In the genomic region with DNA sequence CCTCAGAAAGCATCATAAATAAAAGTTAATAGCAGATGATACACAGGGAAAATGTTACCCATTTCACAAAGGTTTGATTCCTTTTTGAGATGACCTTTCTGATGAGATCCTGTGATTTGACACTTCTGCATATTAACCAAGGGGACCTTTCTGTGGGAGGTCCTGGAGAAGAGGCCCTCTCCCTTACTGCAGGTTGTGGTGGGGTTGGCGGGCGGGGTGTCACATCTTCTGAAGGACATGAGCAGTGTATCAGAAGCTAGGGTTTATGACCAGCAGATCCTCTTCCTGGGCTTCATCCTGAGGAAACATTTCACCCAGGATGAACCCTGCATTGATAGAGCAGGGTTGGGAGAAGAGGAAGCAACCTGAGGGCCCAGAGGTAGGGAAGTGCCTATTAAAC, we compare ENCODE assay signal across 15 cellular contexts. TPM values are rescaled to one million over a fixed set of nuclear protein-coding genes. Genes with fewer than 3 reads are reported as not detected.
DNase-seq lines count a peak whose midpoint lies in the region; ATAC-seq and TF ChIP-seq lines count a peak whose summit lies in the region.
"Had no signal": no experiment of that assay in that cellular context is flagged by ENCODE, and none has a peak within 500 bp of the region (broad histone marks: within the 10 kb centered on the region; RNA-seq: fewer than 3 reads in every experiment).

No MANE protein-coding gene starts in this region.

- peaks cover 39% of the 10 kb centered on the region for H3K36me3 Mint-ChIP-seq in activated CD8-positive, alpha-beta T cell treated with anti-CD3 and anti-CD28 coated beads for 36 hours (ENCODE audit: low read depth)
- peaks cover 41% of the 10 kb centered on the region for H3K36me3 Mint-ChIP-seq in activated CD8-positive, alpha-beta T cell treated with anti-CD3 and anti-CD28 coated beads, Interleukin-2, amount 10 ng/mL, durations not matched to agents 7 days and 5 days (ENCODE audit: low read depth)
- peaks cover 78% of the 10 kb centered on the region for H3K36me3 Mint-ChIP-seq in activated T-helper 2 cell treated with anti-CD3 and anti-CD28 coated beads, Interferon-gamma antibody, Interleukin-2, Interleukin-4, amounts not matched to agents 10 μg/mL and 5 μg/mL and 100 μg/mL, durations not matched to agents 14 hours and 24 hours and 36 hours (ENCODE audit: low read depth)
- H3K36me3 Mint-ChIP-seq in stimulated activated naive B cell treated with anti-CD40 and anti-IgM and Interleukin-4, amounts not matched to agents 10 μg/mL and 1 μg/mL and 100 μg/mL, for 72 hours, result peaks cover 58 to 60% of the 10 kb centered on the region in 2 donors
- H3K36me3 Mint-ChIP-seq in glutamatergic neuron (ENCODE audit: unreplicated experiment), result no peaks in the 10 kb centered on the region

- CTCF ChIA-PET in activated CD8-positive, alpha-beta T cell treated with anti-CD3 and anti-CD28 coated beads for 36 hours (lab: Charles Lee), result no interaction called here
- CTCF ChIA-PET in activated CD8-positive, alpha-beta T cell treated with anti-CD3 and anti-CD28 coated beads, Interleukin-2, amount 10 ng/mL, durations not matched to agents 7 days and 5 days (lab: Charles Lee), result no interaction called here

- H3K9me3 Mint-ChIP-seq in activated CD8-positive, alpha-beta T cell treated with anti-CD3 and anti-CD28 coated beads for 36 hours, result no peaks in the 10 kb centered on the region
- H3K9me3 Mint-ChIP-seq in activated CD8-positive, alpha-beta T cell treated with anti-CD3 and anti-CD28 coated beads, Interleukin-2, amount 10 ng/mL, durations not matched to agents 7 days and 5 days (ENCODE audit: insufficient read depth), result no peaks in the 10 kb centered on the region
- H3K9me3 Mint-ChIP-seq in activated T-helper 2 cell treated with anti-CD3 and anti-CD28 coated beads, Interferon-gamma antibody, Interleukin-2, Interleukin-4, amounts not matched to agents 10 μg/mL and 5 μg/mL and 100 μg/mL, durations not matched to agents 14 hours and 24 hours and 36 hours, result no peaks in the 10 kb centered on the region
- no peaks in the 10 kb centered on the region for H3K9me3 Mint-ChIP-seq in stimulated activated naive B cell treated with anti-CD40 and anti-IgM and Interleukin-4, amounts not matched to agents 10 μg/mL and 1 μg/mL and 100 μg/mL, for 72 hours
- H3K9me3 Mint-ChIP-seq in glutamatergic neuron (ENCODE audit: unreplicated experiment), result no peaks in the 10 kb centered on the region
- H3K9me3 Mint-ChIP-seq: CD8-positive, alpha-beta memory T cell had no signal

- intact Hi-C loops in activated CD8-positive, alpha-beta T cell treated with anti-CD3 and anti-CD28 coated beads for 36 hours (cut with micrococcal nuclease), result no loop called here
- intact Hi-C loops in activated T-helper 2 cell treated with anti-CD3 and anti-CD28 coated beads, Interferon-gamma antibody, Interleukin-2, Interleukin-4, amounts not matched to agents 10 μg/mL and 5 μg/mL and 100 μg/mL, durations not matched to agents 14 hours and 24 hours and 36 hours (cut with micrococcal nuclease), result loop anchor here (2.0 kb wide), 1 partner anchor 25 kb away; no protein-coding TSS in a partner anchor

- peak overlapping the region; percentile 71 for H3K27ac Mint-ChIP-seq in activated CD8-positive, alpha-beta T cell treated with anti-CD3 and anti-CD28 coated beads for 36 hours
- H3K27ac Mint-ChIP-seq in activated CD8-positive, alpha-beta T cell treated with anti-CD3 and anti-CD28 coated beads, Interleukin-2, amount 10 ng/mL, durations not matched to agents 7 days and 5 days, result no peak overlapping the region
- peak overlapping the region; percentile 86 for H3K27ac Mint-ChIP-seq in activated T-helper 2 cell treated with anti-CD3 and anti-CD28 coated beads, Interferon-gamma antibody, Interleukin-2, Interleukin-4, amounts not matched to agents 10 μg/mL and 5 μg/mL and 100 μg/mL, durations not matched to agents 14 hours and 24 hours and 36 hours
- no peak overlapping the region for H3K27ac Mint-ChIP-seq in stimulated activated naive B cell treated with anti-CD40 and anti-IgM and Interleukin-4, amounts not matched to agents 10 μg/mL and 1 μg/mL and 100 μg/mL, for 72 hours
- no peak overlapping the region for H3K27ac Mint-ChIP-seq in glutamatergic neuron (ENCODE audit: unreplicated experiment)

- peaks cover 37% of the 10 kb centered on the region for H3K4me1 Mint-ChIP-seq in activated CD8-positive, alpha-beta T cell treated with anti-CD3 and anti-CD28 coated beads for 36 hours (ENCODE audit: low read depth)
- peaks cover 28% of the 10 kb centered on the region for H3K4me1 Mint-ChIP-seq in activated CD8-positive, alpha-beta T cell treated with anti-CD3 and anti-CD28 coated beads, Interleukin-2, amount 10 ng/mL, durations not matched to agents 7 days and 5 days (ENCODE audit: low read depth)
- peaks cover 47% of the 10 kb centered on the region for H3K4me1 Mint-ChIP-seq in activated T-helper 2 cell treated with anti-CD3 and anti-CD28 coated beads, Interferon-gamma antibody, Interleukin-2, Interleukin-4, amounts not matched to agents 10 μg/mL and 5 μg/mL and 100 μg/mL, durations not matched to agents 14 hours and 24 hours and 36 hours (ENCODE audit: low read depth)
- H3K4me1 Mint-ChIP-seq in stimulated activated naive B cell treated with anti-CD40 and anti-IgM and Interleukin-4, amounts not matched to agents 10 μg/mL and 1 μg/mL and 100 μg/mL, for 72 hours, result peaks cover 9 to 12% of the 10 kb centered on the region in 2 donors
- H3K4me1 Mint-ChIP-seq in glutamatergic neuron (ENCODE audit: low read depth, unreplicated experiment), result peaks cover 6% of the 10 kb centered on the region

- DNase-seq in activated CD8-positive, alpha-beta T cell treated with anti-CD3 and anti-CD28 coated beads for 36 hours, result peak; percentile 68
- no peak for DNase-seq in activated CD8-positive, alpha-beta T cell treated with anti-CD3 and anti-CD28 coated beads, Interleukin-2, amount 10 ng/mL, durations not matched to agents 7 days and 5 days
- no peak for DNase-seq in activated T-helper 2 cell treated with anti-CD3 and anti-CD28 coated beads, Interferon-gamma antibody, Interleukin-2, Interleukin-4, amounts not matched to agents 10 μg/mL and 5 μg/mL and 100 μg/mL, durations not matched to agents 14 hours and 24 hours and 36 hours (ENCODE audit: low spot score)
- DNase-seq in stimulated activated naive B cell treated with anti-CD40 and anti-IgM and Interleukin-4, amounts not matched to agents 10 μg/mL and 1 μg/mL and 100 μg/mL, for 72 hours, result no peak
- no peak for DNase-seq in glutamatergic neuron
- DNase-seq: AML-193; Caco-2; CD8-positive, alpha-beta memory T cell; DND-41; GF-D8 had no signal

- peak overlapping the region; percentile 67 for H3K27ac ChIP-seq in KOPT-K1 (ENCODE audit: low read depth, low read length, poor library complexity, severe bottlenecking)
- H3K27ac ChIP-seq: BLaER1 had no signal

- peak; percentile 40 for ATAC-seq in activated CD8-positive, alpha-beta T cell treated with anti-CD3 and anti-CD28 coated beads for 36 hours
- ATAC-seq in activated CD8-positive, alpha-beta T cell treated with anti-CD3 and anti-CD28 coated beads, Interleukin-2, amount 10 ng/mL, durations not matched to agents 7 days and 5 days, result no peak
- peak; percentile 31 to 44 for ATAC-seq in stimulated activated naive B cell treated with anti-CD40 and anti-IgM and Interleukin-4, amounts not matched to agents 10 μg/mL and 1 μg/mL and 100 μg/mL, for 72 hours (replicated peaks)
- ATAC-seq in HG02852 (IDR thresholded peaks at IDR 0.05; ENCODE audit: unreplicated experiment), result no peak
- ATAC-seq: HepG2 had no signal

- H3K4me3 Mint-ChIP-seq in activated CD8-positive, alpha-beta T cell treated with anti-CD3 and anti-CD28 coated beads for 36 hours, result no peak overlapping the region
- H3K4me3 Mint-ChIP-seq in activated CD8-positive, alpha-beta T cell treated with anti-CD3 and anti-CD28 coated beads, Interleukin-2, amount 10 ng/mL, durations not matched to agents 7 days and 5 days, result no peak overlapping the region
- H3K4me3 Mint-ChIP-seq in activated T-helper 2 cell treated with anti-CD3 and anti-CD28 coated beads, Interferon-gamma antibody, Interleukin-2, Interleukin-4, amounts not matched to agents 10 μg/mL and 5 μg/mL and 100 μg/mL, durations not matched to agents 14 hours and 24 hours and 36 hours (ENCODE audit: low read depth), result no peak overlapping the region
- H3K4me3 Mint-ChIP-seq in stimulated activated naive B cell treated with anti-CD40 and anti-IgM and Interleukin-4, amounts not matched to agents 10 μg/mL and 1 μg/mL and 100 μg/mL, for 72 hours, result no peak overlapping the region
- H3K4me3 Mint-ChIP-seq in glutamatergic neuron (ENCODE audit: unreplicated experiment), result no peak overlapping the region
- H3K4me3 Mint-ChIP-seq: CD8-positive, alpha-beta memory T cell had no signal

- no peaks in the 10 kb centered on the region for H3K27me3 Mint-ChIP-seq in activated CD8-positive, alpha-beta T cell treated with anti-CD3 and anti-CD28 coated beads for 36 hours
- no peaks in the 10 kb centered on the region for H3K27me3 Mint-ChIP-seq in activated CD8-positive, alpha-beta T cell treated with anti-CD3 and anti-CD28 coated beads, Interleukin-2, amount 10 ng/mL, durations not matched to agents 7 days and 5 days (ENCODE audit: low read depth)
- no peaks in the 10 kb centered on the region for H3K27me3 Mint-ChIP-seq in activated T-helper 2 cell treated with anti-CD3 and anti-CD28 coated beads, Interferon-gamma antibody, Interleukin-2, Interleukin-4, amounts not matched to agents 10 μg/mL and 5 μg/mL and 100 μg/mL, durations not matched to agents 14 hours and 24 hours and 36 hours (ENCODE audit: low read depth)
- no peaks in the 10 kb centered on the region for H3K27me3 Mint-ChIP-seq in stimulated activated naive B cell treated with anti-CD40 and anti-IgM and Interleukin-4, amounts not matched to agents 10 μg/mL and 1 μg/mL and 100 μg/mL, for 72 hours
- no peaks in the 10 kb centered on the region for H3K27me3 Mint-ChIP-seq in glutamatergic neuron (ENCODE audit: unreplicated experiment)
- H3K27me3 Mint-ChIP-seq: CD8-positive, alpha-beta memory T cell had no signal

- POLR2A ChIA-PET in activated CD8-positive, alpha-beta T cell treated with anti-CD3 and anti-CD28 coated beads for 36 hours (lab: Charles Lee), result no interaction called here
- POLR2A ChIA-PET in activated CD8-positive, alpha-beta T cell treated with anti-CD3 and anti-CD28 coated beads, Interleukin-2, amount 10 ng/mL, durations not matched to agents 7 days and 5 days (lab: Charles Lee), result no interaction called here

- H3K36me3 ChIP-seq in KOPT-K1 (ENCODE audit: insufficient read depth, low read length), result peaks cover 30% of the 10 kb centered on the region; the same call in 1 of the 2 replicates

- no peaks in the 10 kb centered on the region for H3K9me3 ChIP-seq in KOPT-K1 (ENCODE audit: insufficient read depth, low read length, poor library complexity, severe bottlenecking)
- H3K9me3 ChIP-seq: BLaER1, Caco-2, HAP-1 had no signal

- no peak for TF ChIP-seq CTCF in activated CD8-positive, alpha-beta T cell treated with anti-CD3 and anti-CD28 coated beads for 36 hours (IDR thresholded peaks at IDR 0.05)
- no peak for TF ChIP-seq CTCF in glutamatergic neuron (IDR thresholded peaks at IDR 0.05; ENCODE audit: partially characterized antibody, unreplicated experiment)

RNA-seq across cellular contexts. Expression of gene SCLY, which starts 37.2 kb away (rescaled TPM):
- total RNA-seq in activated CD8-positive, alpha-beta T cell treated with anti-CD3 and anti-CD28 coated beads for 36 hours, result 10 to 100 TPM; 77.9 to 93.2 TPM
- 10 to 100 TPM; 34.1 to 40.4 TPM for total RNA-seq in activated CD8-positive, alpha-beta T cell treated with anti-CD3 and anti-CD28 coated beads, Interleukin-2, amount 10 ng/mL, durations not matched to agents 7 days and 5 days
- total RNA-seq in activated T-helper 2 cell treated with anti-CD3 and anti-CD28 coated beads, Interferon-gamma antibody, Interleukin-2, Interleukin-4, amounts not matched to agents 10 μg/mL and 5 μg/mL and 100 μg/mL, durations not matched to agents 14 hours and 24 hours and 36 hours, result 98.6 and 102 TPM in 2 replicates
- 44.0 TPM for total RNA-seq in glutamatergic neuron (ENCODE audit: unreplicated experiment)

RNA-seq across cellular contexts. Expression of gene UBE2F, which starts 56.8 kb away (rescaled TPM):
- 10 to 100 TPM; 96.5 to 99.5 TPM for total RNA-seq in activated CD8-positive, alpha-beta T cell treated with anti-CD3 and anti-CD28 coated beads for 36 hours
- 10 to 100 TPM; 70.2 to 71.9 TPM for total RNA-seq in activated CD8-positive, alpha-beta T cell treated with anti-CD3 and anti-CD28 coated beads, Interleukin-2, amount 10 ng/mL, durations not matched to agents 7 days and 5 days
- total RNA-seq in activated T-helper 2 cell treated with anti-CD3 and anti-CD28 coated beads, Interferon-gamma antibody, Interleukin-2, Interleukin-4, amounts not matched to agents 10 μg/mL and 5 μg/mL and 100 μg/mL, durations not matched to agents 14 hours and 24 hours and 36 hours, result 137 and 146 TPM in 2 replicates
- 43.0 TPM for total RNA-seq in glutamatergic neuron (ENCODE audit: unreplicated experiment)

Comparison
In these comparisons a context has a peak if more than half of its experiments do, and no peak if none do; other contexts are left out.
1. ATAC-seq: peak in activated CD8-positive, alpha-beta T cell treated with anti-CD3 and anti-CD28 coated beads for 36 hours (single experiment) and stimulated activated naive B cell treated with anti-CD40 and anti-IgM and Interleukin-4, amounts not matched to agents 10 μg/mL and 1 μg/mL and 100 μg/mL, for 72 hours (2 of 2); none in activated CD8-positive, alpha-beta T cell treated with anti-CD3 and anti-CD28 coated beads, Interleukin-2, amount 10 ng/mL, durations not matched to agents 7 days and 5 days (single experiment) and HG02852 (single experiment).
2. H3K27ac Mint-ChIP-seq: peak in activated CD8-positive, alpha-beta T cell treated with anti-CD3 and anti-CD28 coated beads for 36 hours (single experiment) and activated T-helper 2 cell treated with anti-CD3 and anti-CD28 coated beads, Interferon-gamma antibody, Interleukin-2, Interleukin-4, amounts not matched to agents 10 μg/mL and 5 μg/mL and 100 μg/mL, durations not matched to agents 14 hours and 24 hours and 36 hours (single experiment); none in activated CD8-positive, alpha-beta T cell treated with anti-CD3 and anti-CD28 coated beads, Interleukin-2, amount 10 ng/mL, durations not matched to agents 7 days and 5 days (single experiment), stimulated activated naive B cell treated with anti-CD40 and anti-IgM and Interleukin-4, amounts not matched to agents 10 μg/mL and 1 μg/mL and 100 μg/mL, for 72 hours (single experiment) and glutamatergic neuron (single experiment).